19 cellular contexts compared by ENCODE assay signal in genomic region chr13:108851660-108852059, GRCh38.
DNase-seq lines count a peak whose midpoint lies in the region; ATAC-seq and TF ChIP-seq lines count a peak whose summit lies in the region.
"Had no signal": no experiment of that assay in that cellular context is flagged by ENCODE, and none has a peak within 500 bp of the region (broad histone marks: within the 10 kb centered on the region; RNA-seq: fewer than 3 reads in every experiment).

No MANE protein-coding gene starts in this region.

- H2AFZ ChIP-seq in neuronal stem cell (ENCODE audit: low read length) = peak overlapping the region; percentile 37

- no peak overlapping the region for H4K8ac ChIP-seq in neuronal stem cell (ENCODE audit: low read depth, low read length)

- no peaks in the 10 kb centered on the region for H3K79me1 ChIP-seq in neuronal stem cell (ENCODE audit: low read depth, low read length)

- H3K4me3 Mint-ChIP-seq in activated CD4-positive, alpha-beta T cell treated with anti-CD3 and anti-CD28 coated beads for 36 hours = no peak overlapping the region
- H3K4me3 Mint-ChIP-seq: CD14-positive monocyte; CD4-positive, alpha-beta memory T cell had no signal

- H3K27me3 Mint-ChIP-seq in activated CD4-positive, alpha-beta T cell treated with anti-CD3 and anti-CD28 coated beads for 36 hours = peaks cover 11% of the 10 kb centered on the region

- H3K27ac Mint-ChIP-seq in activated CD4-positive, alpha-beta T cell treated with anti-CD3 and anti-CD28 coated beads for 36 hours = no peak overlapping the region
- H3K27ac Mint-ChIP-seq: CD14-positive monocyte had no signal

- H2AK5ac ChIP-seq in neuronal stem cell (ENCODE audit: low read depth, low read length) = no peak overlapping the region

- H3K14ac ChIP-seq in neuronal stem cell (ENCODE audit: low read length) = no peak overlapping the region

- no peaks in the 10 kb centered on the region for H3K36me3 Mint-ChIP-seq in activated CD4-positive, alpha-beta T cell treated with anti-CD3 and anti-CD28 coated beads for 36 hours (ENCODE audit: low read depth)
- H3K36me3 Mint-ChIP-seq: CD14-positive monocyte; CD4-positive, alpha-beta memory T cell had no signal

- no peak overlapping the region for H3K4me2 ChIP-seq in neuronal stem cell (ENCODE audit: insufficient read depth, low read length, poor library complexity, severe bottlenecking)
- H3K4me2 ChIP-seq: A549, BLaER1 had no signal

- no peak overlapping the region for H2BK12ac ChIP-seq in neuronal stem cell (ENCODE audit: low read length)

- peak; percentile 14 for DNase-seq in Right ventricle myocardium inferior (ENCODE audit: missing footprints)
- no peak for DNase-seq in right atrium auricular region (ENCODE audit: low spot score)
- DNase-seq in iPS-NIHi7 (ENCODE audit: extremely low spot score) = peak; percentile 21
- no peak for DNase-seq in neuronal stem cell (ENCODE audit: low spot score)
- DNase-seq in activated CD4-positive, alpha-beta T cell treated with anti-CD3 and anti-CD28 coated beads for 36 hours = no peak
- DNase-seq in activated T-cell treated with anti-CD3 and anti-CD28 coated beads, Interleukin-2, amount 50 U/mL, for 1 hour = no peak
- DNase-seq in EL = no peak
- DNase-seq: AML-193; CD4-positive, alpha-beta memory T cell; DMS153; DMS79; GF-D8 had no signal

- no peak overlapping the region for H2BK5ac ChIP-seq in neuronal stem cell (ENCODE audit: low read length)

- H3K4me1 Mint-ChIP-seq in activated CD4-positive, alpha-beta T cell treated with anti-CD3 and anti-CD28 coated beads for 36 hours = no peaks in the 10 kb centered on the region
- H3K4me1 Mint-ChIP-seq: CD14-positive monocyte had no signal

- H3K36me3 ChIP-seq in right atrium auricular region (no peaks in the 10 kb centered on the region), neuronal stem cell (replicated peaks in 1 of 2; ENCODE audit: control insufficient read depth in 2 of 2, insufficient read depth in 2 of 2, low read length in 2 of 2) (no peaks in the 10 kb centered on the region)
- H3K36me3 ChIP-seq: BLaER1, HAP-1 had no signal

- TF ChIP-seq CTCF in right atrium auricular region (IDR thresholded peaks at IDR 0.05) = no peak

- no peak overlapping the region for H2BK120ac ChIP-seq in neuronal stem cell (ENCODE audit: low read depth, low read length)

- CTCF ChIA-PET in activated CD4-positive, alpha-beta T cell treated with anti-CD3 and anti-CD28 coated beads for 36 hours (lab: Charles Lee) = no interaction called here

- no peaks in the 10 kb centered on the region for H3K9me3 ChIP-seq in right atrium auricular region
- H3K9me3 ChIP-seq in neuronal stem cell (replicated peaks in 1 of 2; ENCODE audit: control insufficient read depth in 2 of 2, insufficient read depth in 1 of 2, low read depth in 1 of 2, low read length in 2 of 2) = no peaks in the 10 kb centered on the region
- H3K9me3 ChIP-seq: A549, BLaER1, HAP-1 had no signal

- ATAC-seq in Right ventricle myocardium inferior (no peak), GM19324 (IDR thresholded peaks at IDR 0.05; ENCODE audit: low FRiP score, unreplicated experiment) (no peak)
- ATAC-seq in activated CD4-positive, alpha-beta T cell treated with anti-CD3 and anti-CD28 coated beads for 36 hours = no peak
- ATAC-seq: A549, HepG2 had no signal

- H3K4me3 ChIP-seq in right atrium auricular region (no peak overlapping the region), neuronal stem cell (ENCODE audit: low read length in 2 of 2) (no peak overlapping the region)
- H3K4me3 ChIP-seq: A549, BLaER1, HAP-1 had no signal

- H3K4ac ChIP-seq in neuronal stem cell (ENCODE audit: low read length) = no peak overlapping the region

- H2BK15ac ChIP-seq in neuronal stem cell (ENCODE audit: low read length) = no peak overlapping the region

- no peak overlapping the region for H3K18ac ChIP-seq in neuronal stem cell (ENCODE audit: low read length)

- intact Hi-C loops in Right ventricle myocardium inferior (cut with DNase I) = no loop called here
- intact Hi-C loops in activated CD4-positive, alpha-beta T cell treated with anti-CD3 and anti-CD28 coated beads for 36 hours (cut with DNase I, micrococcal nuclease) = no loop called here

- WGBS in neuronal stem cell (ENCODE audit: extremely low coverage in 2 of 2, insufficient read length in 2 of 2, insufficient replicate concordance in 1 of 2), 2 donors = no CpG with 5 or more reads among the region's 4 CpGs

- H3K27ac ChIP-seq in right atrium auricular region = no peak overlapping the region
- H3K27ac ChIP-seq in neuronal stem cell (replicated peaks; ENCODE audit: low read length) = no peak overlapping the region
- H3K27ac ChIP-seq: 22Rv1, A549, BLaER1 had no signal

- no peak overlapping the region for H3K9ac ChIP-seq in neuronal stem cell (ENCODE audit: low read depth, low read length, poor library complexity)
- H3K9ac ChIP-seq: BLaER1 had no signal

- H3K27me3 ChIP-seq in right atrium auricular region (no peaks in the 10 kb centered on the region), neuronal stem cell (ENCODE audit: control insufficient read depth in 3 of 3, insufficient read depth in 3 of 3, low read depth in 1 of 3, low read length in 3 of 3) (no peaks in the 10 kb centered on the region)
- H3K27me3 ChIP-seq: BLaER1 had no signal

- no peak overlapping the region for H3K23ac ChIP-seq in neuronal stem cell (ENCODE audit: low read depth, low read length, poor library complexity)

- no peaks in the 10 kb centered on the region for H3K9me3 Mint-ChIP-seq in activated CD4-positive, alpha-beta T cell treated with anti-CD3 and anti-CD28 coated beads for 36 hours (ENCODE audit: low read depth)
- H3K9me3 Mint-ChIP-seq: CD4-positive, alpha-beta memory T cell had no signal

- POLR2A ChIA-PET in activated CD4-positive, alpha-beta T cell treated with anti-CD3 and anti-CD28 coated beads for 36 hours (lab: Charles Lee) = no interaction called here

- H3K4me1 ChIP-seq in right atrium auricular region (no peaks in the 10 kb centered on the region), neuronal stem cell (ENCODE audit: control insufficient read depth in 2 of 2, insufficient read depth in 1 of 2, low read depth in 1 of 2, low read length in 2 of 2) (no peaks in the 10 kb centered on the region)
- H3K4me1 ChIP-seq: BLaER1, HAP-1 had no signal

- no peak overlapping the region for H4K91ac ChIP-seq in neuronal stem cell (ENCODE audit: low read depth, low read length, poor library complexity)

Comparison
In these comparisons a context has a peak if more than half of its experiments do, and no peak if none do; other contexts are left out.
1. DNase-seq: peak in Right ventricle myocardium inferior (single experiment) and iPS-NIHi7 (single experiment); none in right atrium auricular region (single experiment), neuronal stem cell (single experiment), activated CD4-positive, alpha-beta T cell treated with anti-CD3 and anti-CD28 coated beads for 36 hours (single experiment), activated T-cell treated with anti-CD3 and anti-CD28 coated beads, Interleukin-2, amount 50 U/mL, for 1 hour (single experiment) and EL (single experiment).